25 cellular contexts compared by ENCODE assay signal in the genomic region with DNA sequence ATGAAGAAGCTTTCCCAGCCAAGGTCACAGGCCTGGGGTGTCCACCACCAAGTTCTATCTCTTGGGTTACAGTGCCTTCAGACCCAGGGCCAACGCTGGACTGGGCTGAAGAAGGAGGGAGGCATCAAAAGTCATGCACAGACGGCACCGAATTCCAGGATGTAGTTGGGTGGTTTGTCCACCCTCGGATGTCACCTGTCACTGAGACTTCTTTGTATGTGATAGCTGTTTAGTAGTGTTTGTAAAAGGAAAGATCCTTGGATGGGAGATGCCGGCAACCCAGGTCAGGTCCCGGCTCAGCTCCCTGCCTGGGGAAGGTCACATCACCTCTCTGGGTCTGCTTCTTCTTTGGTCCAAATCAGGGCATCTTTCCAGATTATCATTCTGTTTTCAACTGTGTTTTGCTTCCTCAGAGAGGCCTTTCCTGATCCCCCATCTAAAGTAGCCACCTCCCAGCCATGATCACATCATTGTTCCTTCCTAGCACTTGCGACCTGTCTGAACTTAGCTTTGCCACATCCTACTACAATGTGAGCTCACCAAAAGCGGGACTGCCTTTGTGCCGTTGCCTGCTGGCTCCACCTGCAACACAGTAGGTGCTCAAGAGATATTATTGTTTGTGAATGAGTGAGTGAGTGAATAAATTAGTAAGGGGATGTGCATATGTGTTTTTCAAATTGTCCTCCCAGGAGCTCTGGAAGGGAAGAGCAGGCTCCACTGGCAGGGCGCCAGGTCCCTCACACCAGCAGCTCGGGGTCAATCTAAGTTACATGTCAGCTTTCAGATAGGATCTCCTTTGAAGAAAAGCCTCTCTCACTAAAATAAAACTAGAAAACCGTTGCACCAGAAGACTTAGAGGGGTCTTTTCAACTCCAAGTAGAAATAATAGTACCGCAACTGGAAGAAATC. TPM values are rescaled to one million over a fixed set of nuclear protein-coding genes. Genes with fewer than 3 reads are reported as not detected.
DNase-seq lines count a peak whose midpoint lies in the region; ATAC-seq and TF ChIP-seq lines count a peak whose summit lies in the region.
"Had no signal": no experiment of that assay in that cellular context is flagged by ENCODE, and none has a peak within 500 bp of the region (broad histone marks: within the 10 kb centered on the region; RNA-seq: fewer than 3 reads in every experiment).

No MANE protein-coding gene starts in this region.

- no peak overlapping the region for H2BK5ac ChIP-seq in mesendoderm (ENCODE audit: low read length)

- H3K27ac Mint-ChIP-seq in brain, result peak overlapping the region in 4 of 5 experiments; percentile 11 to 92 (median 86)
- H3K27ac Mint-ChIP-seq: memory B cell; natural killer cell; stimulated activated effector memory CD8-positive, alpha-beta T cell treated with anti-CD3 and anti-CD28 coated beads, Interleukin-12 subunit alpha, Interleukin-12 subunit beta, amount 100 ng/mL, for 72 hours had no signal

- intact Hi-C loops in left colon (cut with DNase I, micrococcal nuclease) (no loop called here), uterus (cut with DNase I; ENCODE audit: low total_unique reads) (no loop called here)

- no peak overlapping the region for H3K56ac ChIP-seq in mesendoderm (ENCODE audit: low read length)

- H2AK5ac ChIP-seq in mesendoderm (ENCODE audit: low read length), result no peak overlapping the region

- peaks cover 0 to 2% (median 0%) of the 10 kb centered on the region in 5 experiments for H3K9me3 Mint-ChIP-seq in brain
- H3K9me3 Mint-ChIP-seq: memory B cell; natural killer cell; stimulated activated effector memory CD8-positive, alpha-beta T cell treated with anti-CD3 and anti-CD28 coated beads, Interleukin-12 subunit alpha, Interleukin-12 subunit beta, amount 100 ng/mL, for 72 hours had no signal

- peaks cover 66% of the 10 kb centered on the region for H3K4me1 Mint-ChIP-seq in brain
- H3K4me1 Mint-ChIP-seq: memory B cell; natural killer cell; stimulated activated effector memory CD8-positive, alpha-beta T cell treated with anti-CD3 and anti-CD28 coated beads, Interleukin-12 subunit alpha, Interleukin-12 subunit beta, amount 100 ng/mL, for 72 hours had no signal

- no peaks in the 10 kb centered on the region for H3K36me3 ChIP-seq in mesendoderm (ENCODE audit: control insufficient read depth, insufficient read depth, low read length)
- H3K36me3 ChIP-seq in uterus, result no peaks in the 10 kb centered on the region
- H3K36me3 ChIP-seq: BLaER1 treated with 17β-estradiol and CSF1 and Interleukin-3, amounts not matched to agents 10 nM and 100 nM; prostate gland; tibial nerve had no signal

- DNase-seq in DMS153 treated with DMSO at 0.1 percent for 48 hours (lab: John Stamatoyannopoulos, UW; ENCODE audit: unreplicated experiment) (peak; percentile 22), DMS153 (lab: John Stamatoyannopoulos, UW) (no peak), NCI-H146 treated with DMSO at 0.1 percent for 48 hours (lab: John Stamatoyannopoulos, UW; ENCODE audit: unreplicated experiment) (peak; percentile 55), mesendoderm (no peak), ecto neural progenitor cell (ENCODE audit: low spot score) (no peak), left colon (no peak), uterus (no peak)
- DNase-seq: 8988T; activated naive CD4-positive, alpha-beta T cell treated with anti-CD3 and anti-CD28 coated beads, Interleukin-2, amount 50 U/mL, for 16 hours; activated T-cell treated with anti-CD3 and anti-CD28 coated beads for 4 hours; cortex of kidney; DND-41; Karpas-422; natural killer cell; NCI-H1436 treated with DMSO at 0.1 percent for 48 hours; NCI-H524 treated with DMSO at 0.1 percent for 48 hours; stimulated activated CD4-positive, alpha-beta T cell treated with anti-CD3 and anti-CD28 coated beads, Interleukin-12 subunit alpha, Interleukin-12 subunit beta, amount 100 ng/mL, for 4 hours had no signal

- no peak overlapping the region for H2BK120ac ChIP-seq in mesendoderm (ENCODE audit: low read depth, low read length)

- H3K79me2 ChIP-seq in mesendoderm (ENCODE audit: control insufficient read depth, insufficient read depth, low read length), result no peaks in the 10 kb centered on the region

- peak overlapping the region in 4 of 5 experiments; percentile 83 to 90 (median 88) for H3K4me3 Mint-ChIP-seq in brain
- H3K4me3 Mint-ChIP-seq: memory B cell; natural killer cell; stimulated activated effector memory CD8-positive, alpha-beta T cell treated with anti-CD3 and anti-CD28 coated beads, Interleukin-12 subunit alpha, Interleukin-12 subunit beta, amount 100 ng/mL, for 72 hours had no signal

- H3K27me3 ChIP-seq in mesendoderm (ENCODE audit: insufficient read depth, low read length, poor library complexity) (no peaks in the 10 kb centered on the region), uterus (no peaks in the 10 kb centered on the region)
- H3K27me3 ChIP-seq: BLaER1 treated with 17β-estradiol and CSF1 and Interleukin-3, amounts not matched to agents 10 nM and 100 nM had no signal

- H3K4ac ChIP-seq in mesendoderm (ENCODE audit: low read depth, low read length), result no peak overlapping the region

- H3K9ac ChIP-seq in mesendoderm (ENCODE audit: low read length), result no peak overlapping the region
- H3K9ac ChIP-seq: BLaER1 treated with 17β-estradiol and CSF1 and Interleukin-3, amounts not matched to agents 10 nM and 100 nM had no signal

- H3K27me3 Mint-ChIP-seq in brain, result peaks cover 8% of the 10 kb centered on the region

- no peak for TF ChIP-seq CTCF in brain (conservative IDR thresholded peaks at IDR 0.05)
- no peak for TF ChIP-seq CTCF in uterus (IDR thresholded peaks at IDR 0.05)

- no peaks in the 10 kb centered on the region for H3K9me3 ChIP-seq in uterus
- H3K9me3 ChIP-seq: prostate gland, tibial nerve had no signal

- H3K23ac ChIP-seq in mesendoderm (ENCODE audit: low read length), result peak overlapping the region; percentile 90

- H2BK15ac ChIP-seq in mesendoderm (replicated peaks; ENCODE audit: low read depth), result no peak overlapping the region

- peaks cover 3% of the 10 kb centered on the region for H3K4me1 ChIP-seq in mesendoderm (ENCODE audit: control insufficient read depth, low read depth, low read length)
- H3K4me1 ChIP-seq in uterus, result peaks cover 0 to 5% of the 10 kb centered on the region in 2 donors
- H3K4me1 ChIP-seq: BLaER1 treated with 17β-estradiol and CSF1 and Interleukin-3, amounts not matched to agents 10 nM and 100 nM; prostate gland had no signal

- no peak for TF ChIP-seq POLR2A in uterus (IDR thresholded peaks at IDR 0.05)

- no peak for ATAC-seq in left colon
- ATAC-seq: esophagus mucosa; HCT116; natural killer cell; stimulated activated effector memory CD8-positive, alpha-beta T cell treated with anti-CD3 and anti-CD28 coated beads, Interleukin-12 subunit alpha, Interleukin-12 subunit beta, amount 100 ng/mL, for 72 hours had no signal

- no CpG with 5 or more reads among the region's 13 CpGs for WGBS in mesendoderm (ENCODE audit: extremely low coverage, insufficient coverage, low lambda C conversion rate)

- no peak overlapping the region for H3K18ac ChIP-seq in mesendoderm (ENCODE audit: low read length)

- H4K5ac ChIP-seq in mesendoderm (ENCODE audit: low read length), result no peak overlapping the region

- H4K8ac ChIP-seq in mesendoderm (ENCODE audit: low read depth, low read length), result no peak overlapping the region

- H3K4me3 ChIP-seq in mesendoderm (ENCODE audit: low read length), result no peak overlapping the region
- H3K4me3 ChIP-seq in uterus, result no peak overlapping the region
- H3K4me3 ChIP-seq: BLaER1 treated with 17β-estradiol and CSF1 and Interleukin-3, amounts not matched to agents 10 nM and 100 nM; prostate gland; tibial nerve had no signal

- no peak overlapping the region for H3K4me2 ChIP-seq in mesendoderm (ENCODE audit: low read length)
- H3K4me2 ChIP-seq: BLaER1 treated with 17β-estradiol and CSF1 and Interleukin-3, amounts not matched to agents 10 nM and 100 nM had no signal

- H3K27ac ChIP-seq in mesendoderm (ENCODE audit: low read depth, low read length) (no peak overlapping the region), uterus (no peak overlapping the region)
- H3K27ac ChIP-seq: BLaER1 treated with 17β-estradiol and CSF1 and Interleukin-3, amounts not matched to agents 10 nM and 100 nM; prostate gland had no signal

- H3K36me3 Mint-ChIP-seq in brain, result peaks cover 31% of the 10 kb centered on the region
- H3K36me3 Mint-ChIP-seq: memory B cell; natural killer cell; stimulated activated effector memory CD8-positive, alpha-beta T cell treated with anti-CD3 and anti-CD28 coated beads, Interleukin-12 subunit alpha, Interleukin-12 subunit beta, amount 100 ng/mL, for 72 hours had no signal

- no peaks in the 10 kb centered on the region for H3K79me1 ChIP-seq in mesendoderm (ENCODE audit: low read length)

RNA-seq across cellular contexts. Expression of a gene that starts 2.1 kb away (rescaled TPM):
- polyA plus RNA-seq in brain (ENCODE audit: insufficient read depth, low read depth, low replicate concordance), result 5.6 TPM
- 0.76 TPM for polyA plus RNA-seq in mesendoderm (2013, experiment 1 of 2)
- polyA plus RNA-seq in mesendoderm (2013, experiment 2 of 2), result 0.53 TPM
- 1 to 10 TPM; 2.7 to 4.6 TPM for total RNA-seq in left colon
- total RNA-seq in uterus, result 1 to 10 TPM in 1 of 4 donors, under 1 TPM in 3; 0.51 to 9.4 (median 0.88) TPM
- total RNA-seq: natural killer cell had no signal

Comparison
In these comparisons a context has a peak if more than half of its experiments do, and no peak if none do; other contexts are left out.
1. DNase-seq: peak in DMS153 treated with DMSO at 0.1 percent for 48 hours (single experiment) and NCI-H146 treated with DMSO at 0.1 percent for 48 hours (single experiment); none in DMS153 (single experiment), mesendoderm (single experiment), ecto neural progenitor cell (single experiment), left colon (0 of 2) and uterus (0 of 2).